8 cellular contexts compared by ENCODE assay signal in genomic region chr11:28697920-28698827, GRCh38.
A peak's percentile ranks its signal among the peaks of the same experiment; 100 is the strongest.
DNase-seq lines count a peak whose midpoint lies in the region; ATAC-seq and TF ChIP-seq lines count a peak whose summit lies in the region.

No MANE protein-coding gene starts in this region.

- peak; percentile 63 for DNase-seq in D341Med (ENCODE audit: low spot score)
- peak; percentile 22 for DNase-seq in HuH-7.5 (ENCODE audit: low spot score)
- DNase-seq in SW480 (ENCODE audit: low spot score), result peak; percentile 41
- DNase-seq in fibroblast of pulmonary artery (ENCODE audit: low read depth), result peak; percentile 75
- peak; percentile 16 to 60 (median 57) for DNase-seq in ovary
- DNase-seq in NCI-H1694 treated with DMSO at 0.1 percent for 48 hours (lab: John Stamatoyannopoulos, UW), result no peak
- no peak for DNase-seq in immature natural killer cell

- 79 to 81% (median 81%) methylated on average over 5 of the region's 5 CpGs for WGBS in ovary, 3 donors

- TF ChIP-seq EP300 in ovary (IDR thresholded peaks at IDR 0.05), result no peak

- H3K27me3 Mint-ChIP-seq in immature natural killer cell (ENCODE audit: low read depth in 3 of 3), result peaks cover 0 to 3% (median 0%) of the 10 kb centered on the region in 3 donors

- intact Hi-C loops in ovary (cut with DNase I), result no loop called here

- H3K4me1 Mint-ChIP-seq in immature natural killer cell, result no peaks in the 10 kb centered on the region

- no peaks in the 10 kb centered on the region for H3K27me3 ChIP-seq in ovary

- no peak overlapping the region for H3K27ac Mint-ChIP-seq in immature natural killer cell

- H3K27ac ChIP-seq in ovary, result no peak overlapping the region

- H3K9me3 ChIP-seq in ovary, result no peaks in the 10 kb centered on the region

- TF ChIP-seq POLR2A in ovary (IDR thresholded peaks at IDR 0.05), result no peak

- H3K36me3 Mint-ChIP-seq in immature natural killer cell, result no peaks in the 10 kb centered on the region

- TF ChIP-seq CTCF in fibroblast of pulmonary artery (IDR thresholded peaks at IDR 0.05; ENCODE audit: low read length, missing control alignments) (peak; percentile 89), ovary (IDR thresholded peaks at IDR 0.05) (peak in 2 of 3 donors; percentile 8 to 51)

- no peaks in the 10 kb centered on the region for H3K4me1 ChIP-seq in ovary (ENCODE audit: insufficient read depth)

- peak; percentile 62 for ATAC-seq in GM18907 (IDR thresholded peaks at IDR 0.05; ENCODE audit: unreplicated experiment)

- H3K36me3 ChIP-seq in ovary, result no peaks in the 10 kb centered on the region

- no peak overlapping the region for H3K4me3 ChIP-seq in fibroblast of pulmonary artery (replicated peaks; ENCODE audit: low read depth, low read length)
- no peak overlapping the region for H3K4me3 ChIP-seq in ovary

- H3K9me3 Mint-ChIP-seq in immature natural killer cell, result peaks cover 1 to 23% (median 13%) of the 10 kb centered on the region in 6 donors

- no peak overlapping the region for H3K4me3 Mint-ChIP-seq in immature natural killer cell

Comparison
In these comparisons a context has a peak if more than half of its experiments do, and no peak if none do; other contexts are left out.
1. DNase-seq: peak in D341Med (single experiment), HuH-7.5 (single experiment), SW480 (single experiment), fibroblast of pulmonary artery (single experiment) and ovary (5 of 5); none in NCI-H1694 treated with DMSO at 0.1 percent for 48 hours (single experiment) and immature natural killer cell (0 of 3).